ENCODE assay signal across 8 cellular contexts in genomic region chr3:113844622-113845222, GRCh38. TPM values are rescaled to one million over a fixed set of nuclear protein-coding genes. Genes with fewer than 3 reads are reported as not detected.
DNase-seq lines count a peak whose midpoint lies in the region; ATAC-seq and TF ChIP-seq lines count a peak whose summit lies in the region.

No MANE protein-coding gene starts in this region.

- ATAC-seq in activated CD4-positive, alpha-beta T cell treated with anti-CD3 and anti-CD28 coated beads for 36 hours: no peak

- H3K27me3 Mint-ChIP-seq in CD14-positive monocyte (ENCODE audit: low read depth in 3 of 3): peaks cover 0 to 1% (median 0%) of the 10 kb centered on the region in 3 donors
- no peaks in the 10 kb centered on the region for H3K27me3 Mint-ChIP-seq in mesothelial cell of epicardium (ENCODE audit: low read depth)
- no peaks in the 10 kb centered on the region for H3K27me3 Mint-ChIP-seq in activated CD4-positive, alpha-beta T cell treated with anti-CD3 and anti-CD28 coated beads for 36 hours

- DNase-seq in CD14-positive monocyte (ENCODE audit: low spot score) (no peak), GM20000 (ENCODE audit: low spot score) (peak; percentile 60), NCI-H2227 treated with DMSO at 0.1 percent for 48 hours (lab: John Stamatoyannopoulos, UW) (peak; percentile 3), cerebellar cortex (ENCODE audit: low spot score) (peak; percentile 55), mesothelial cell of epicardium (ENCODE audit: low spot score in 2 of 2, unreplicated experiment in 2 of 2) (no peak), OCI-M2 (lab: John Stamatoyannopoulos, UW; ENCODE audit: unreplicated experiment) (no peak)
- DNase-seq in stimulated activated CD4-positive, alpha-beta T cell treated with anti-CD3 and anti-CD28 coated beads, Interleukin-1b, Interleukin-23, amount 100 ng/mL, for 48 hours: no peak
- DNase-seq in activated CD4-positive, alpha-beta T cell treated with anti-CD3 and anti-CD28 coated beads for 36 hours: no peak

- CTCF ChIA-PET in activated CD4-positive, alpha-beta T cell treated with anti-CD3 and anti-CD28 coated beads for 36 hours (lab: Charles Lee): interaction anchor here (0.7 to 4.2 kb wide), 29 partner anchors 10 to 303 kb away, joined by 3 to 29 read pairs (median 3); partner anchors contain the start of gene CCDC191

- POLR2A ChIA-PET in activated CD4-positive, alpha-beta T cell treated with anti-CD3 and anti-CD28 coated beads for 36 hours (lab: Charles Lee): no interaction called here

- H3K27ac Mint-ChIP-seq in CD14-positive monocyte: no peak overlapping the region
- H3K27ac Mint-ChIP-seq in mesothelial cell of epicardium: no peak overlapping the region
- H3K27ac Mint-ChIP-seq in activated CD4-positive, alpha-beta T cell treated with anti-CD3 and anti-CD28 coated beads for 36 hours: no peak overlapping the region

- intact Hi-C loops in CD14-positive monocyte (cut with micrococcal nuclease): no loop called here
- intact Hi-C loops in activated CD4-positive, alpha-beta T cell treated with anti-CD3 and anti-CD28 coated beads for 36 hours (cut with DNase I, micrococcal nuclease): loop anchor here in 1 of 2 experiments (1.0 to 10.0 kb wide), 4 partner anchors 69 to 1970 kb away; partner anchors contain the start of genes CCDC191 and QTRT2

- H3K9me3 Mint-ChIP-seq in CD14-positive monocyte (no peaks in the 10 kb centered on the region), mesothelial cell of epicardium (no peaks in the 10 kb centered on the region)
- no peaks in the 10 kb centered on the region for H3K9me3 Mint-ChIP-seq in activated CD4-positive, alpha-beta T cell treated with anti-CD3 and anti-CD28 coated beads for 36 hours (ENCODE audit: low read depth)

- TF ChIP-seq CTCF in CD14-positive monocyte (IDR thresholded peaks at IDR 0.05) (peak; percentile 72), GM20000 (IDR thresholded peaks at IDR 0.05; ENCODE audit: extremely low read depth, missing control alignments) (peak; percentile 8), mesothelial cell of epicardium (IDR thresholded peaks at IDR 0.05; ENCODE audit: unreplicated experiment) (peak; percentile 57)

- no peak overlapping the region for H3K4me3 Mint-ChIP-seq in CD14-positive monocyte
- H3K4me3 Mint-ChIP-seq in mesothelial cell of epicardium: no peak overlapping the region
- H3K4me3 Mint-ChIP-seq in activated CD4-positive, alpha-beta T cell treated with anti-CD3 and anti-CD28 coated beads for 36 hours: no peak overlapping the region

- H3K36me3 Mint-ChIP-seq in CD14-positive monocyte (no peaks in the 10 kb centered on the region), mesothelial cell of epicardium (no peaks in the 10 kb centered on the region)
- no peaks in the 10 kb centered on the region for H3K36me3 Mint-ChIP-seq in activated CD4-positive, alpha-beta T cell treated with anti-CD3 and anti-CD28 coated beads for 36 hours (ENCODE audit: low read depth)

- H3K4me1 Mint-ChIP-seq in CD14-positive monocyte: no peaks in the 10 kb centered on the region
- no peaks in the 10 kb centered on the region for H3K4me1 Mint-ChIP-seq in mesothelial cell of epicardium
- no peaks in the 10 kb centered on the region for H3K4me1 Mint-ChIP-seq in activated CD4-positive, alpha-beta T cell treated with anti-CD3 and anti-CD28 coated beads for 36 hours

RNA-seq across cellular contexts. Expression of gene GRAMD1C, which starts 6.1 kb away (rescaled TPM):
- under 1 TPM; 0.13 to 0.27 TPM for polyA plus RNA-seq in CD14-positive monocyte
- total RNA-seq in mesothelial cell of epicardium: 7.5 to 8.0 TPM (median 7.7 TPM) in 3 replicates
- total RNA-seq in activated CD4-positive, alpha-beta T cell treated with anti-CD3 and anti-CD28 coated beads for 36 hours: under 1 TPM; 0.87 to 0.97 TPM

Comparison
In these comparisons a context has a peak if more than half of its experiments do, and no peak if none do; other contexts are left out.
1. DNase-seq: peak in GM20000 (single experiment), NCI-H2227 treated with DMSO at 0.1 percent for 48 hours (single experiment) and cerebellar cortex (single experiment); none in CD14-positive monocyte (single experiment), mesothelial cell of epicardium (0 of 2), stimulated activated CD4-positive, alpha-beta T cell treated with anti-CD3 and anti-CD28 coated beads, Interleukin-1b, Interleukin-23, amount 100 ng/mL, for 48 hours (single experiment), OCI-M2 (single experiment) and activated CD4-positive, alpha-beta T cell treated with anti-CD3 and anti-CD28 coated beads for 36 hours (single experiment).
2. CTCF ChIP-seq: peak in every context shown above with its lines; median percentile 72 in CD14-positive monocyte; 57 in mesothelial cell of epicardium; 8 in GM20000.